ENCODE assay signal across 14 cellular contexts in the genomic region with DNA sequence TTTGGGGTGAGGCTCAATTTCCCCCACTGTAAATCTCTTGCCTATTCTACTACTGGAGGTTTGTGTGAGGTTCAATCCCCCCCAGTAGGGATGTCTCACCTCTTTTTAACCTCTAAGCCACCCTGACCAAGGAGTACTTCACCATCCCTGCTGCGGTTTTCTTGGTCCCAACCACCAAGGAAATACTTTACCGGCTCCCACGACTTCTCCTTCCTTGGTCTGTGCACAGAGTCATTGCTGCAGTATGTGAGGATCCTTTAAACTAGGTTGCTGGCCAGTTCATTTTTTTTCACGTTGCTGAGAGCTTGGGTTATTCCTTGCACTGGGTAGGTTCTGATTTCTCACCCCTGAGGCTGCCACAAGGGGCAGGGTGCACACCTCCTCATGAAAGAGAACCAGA.
"Had no signal": no experiment of that assay in that cellular context is flagged by ENCODE, and none has a peak within 500 bp of the region (broad histone marks: within the 10 kb centered on the region; RNA-seq: fewer than 3 reads in every experiment).

No MANE protein-coding gene starts in this region.

- H3K4me1 Mint-ChIP-seq: central memory CD8-positive, alpha-beta T cell; immature natural killer cell; nephron; stimulated activated memory B cell treated with anti-CD40 and anti-IgM and Interleukin-4, amounts not matched to agents 10 μg/mL and 1 μg/mL and 100 μg/mL, for 72 hours had no signal

- DNase-seq: activated gamma-delta T cell treated with Interleukin-2 at 50 U/mL for 16 hours; activated T-cell treated with anti-CD3 and anti-CD28 coated beads, Interleukin-2, amount 50 U/mL, for 4 hours; gastrocnemius medialis; heart left ventricle; immature natural killer cell; left ventricle myocardium inferior; midbrain; stimulated activated CD4-positive, alpha-beta T cell treated with anti-CD3 and anti-CD28 coated beads, Interleukin-4, amount 100 ng/mL, for 4 hours; thyroid gland had no signal

- ATAC-seq: gastrocnemius medialis; heart left ventricle; sciatic nerve; stimulated activated memory B cell treated with anti-CD40 and anti-IgM and Interleukin-4, amounts not matched to agents 10 μg/mL and 1 μg/mL and 100 μg/mL, for 72 hours had no signal

- H3K27ac Mint-ChIP-seq: immature natural killer cell; nephron; stimulated activated memory B cell treated with anti-CD40 and anti-IgM and Interleukin-4, amounts not matched to agents 10 μg/mL and 1 μg/mL and 100 μg/mL, for 72 hours had no signal

- H3K4me3 Mint-ChIP-seq: activated T-cell treated with anti-CD3 and anti-CD28 coated beads, Interleukin-2, amount 50 U/mL, for 4 hours; central memory CD8-positive, alpha-beta T cell; immature natural killer cell; nephron; stimulated activated memory B cell treated with anti-CD40 and anti-IgM and Interleukin-4, amounts not matched to agents 10 μg/mL and 1 μg/mL and 100 μg/mL, for 72 hours; T-helper 2 cell treated with Interferon-gamma antibody and Interleukin-4, amounts not matched to agents 5 μg/mL and 100 μg/mL, for 36 hours had no signal
